12 cellular contexts compared by ENCODE assay signal in the genomic region with DNA sequence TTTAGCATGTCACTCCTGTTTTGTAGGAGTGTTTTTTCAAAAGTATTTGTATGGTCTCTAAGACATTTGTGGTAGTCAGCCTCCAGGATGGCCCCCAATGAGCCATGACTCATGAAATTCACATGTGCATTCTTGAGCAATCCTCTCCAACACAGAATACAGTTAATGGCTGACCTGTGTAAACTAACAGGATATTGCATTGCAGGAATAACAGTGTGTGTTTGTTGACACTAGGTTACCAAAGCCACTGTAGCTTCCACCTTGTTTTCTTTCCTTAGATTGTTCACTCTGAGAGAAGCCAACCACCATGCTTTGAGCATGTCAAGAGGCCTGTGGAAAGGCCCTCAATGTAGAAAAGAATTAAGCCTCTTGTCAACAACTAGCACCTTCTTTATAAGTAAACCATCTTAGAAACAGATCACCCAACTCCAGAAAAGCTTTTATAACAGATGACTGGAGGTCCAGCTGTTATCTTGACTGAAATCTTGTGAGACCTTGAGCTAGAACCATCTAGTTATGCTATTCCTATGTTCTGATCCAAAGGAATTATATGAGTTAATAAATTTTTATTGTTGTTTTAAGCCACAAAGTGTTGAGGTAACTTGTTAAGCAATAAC. TPM values are rescaled to one million over a fixed set of nuclear protein-coding genes. Genes with fewer than 3 reads are reported as not detected.
DNase-seq lines count a peak whose midpoint lies in the region; ATAC-seq and TF ChIP-seq lines count a peak whose summit lies in the region.
"Had no signal": no experiment of that assay in that cellular context is flagged by ENCODE, and none has a peak within 500 bp of the region (broad histone marks: within the 10 kb centered on the region; RNA-seq: fewer than 3 reads in every experiment).

No MANE protein-coding gene starts in this region.

- no peak overlapping the region for H3K27ac ChIP-seq in upper lobe of left lung
- H3K27ac ChIP-seq in vagina: no peak overlapping the region
- H3K27ac ChIP-seq: BLaER1, skin epidermis had no signal

- H3K9me3 ChIP-seq in upper lobe of left lung: no peaks in the 10 kb centered on the region
- no peaks in the 10 kb centered on the region for H3K9me3 ChIP-seq in vagina
- H3K9me3 ChIP-seq: BLaER1 had no signal

- CTCF ChIA-PET in activated naive CD4-positive, alpha-beta T cell treated with anti-CD3 and anti-CD28 coated beads, Interleukin-2, amount 10 ng/mL, durations not matched to agents 7 days and 5 days (lab: Charles Lee): no interaction called here

- no peak for TF ChIP-seq POLR2A in upper lobe of left lung (IDR thresholded peaks at IDR 0.05)
- no peak for TF ChIP-seq POLR2A in vagina (IDR thresholded peaks at IDR 0.05)

- H3K4me3 ChIP-seq in upper lobe of left lung (no peak overlapping the region), vagina (no peak overlapping the region)
- H3K4me3 ChIP-seq: BLaER1, skin epidermis had no signal

- no peaks in the 10 kb centered on the region for H3K27me3 Mint-ChIP-seq in activated naive CD4-positive, alpha-beta T cell treated with anti-CD3 and anti-CD28 coated beads, Interleukin-2, amount 10 ng/mL, durations not matched to agents 7 days and 5 days

- no peak overlapping the region for H3K27ac Mint-ChIP-seq in activated naive CD4-positive, alpha-beta T cell treated with anti-CD3 and anti-CD28 coated beads, Interleukin-2, amount 10 ng/mL, durations not matched to agents 7 days and 5 days
- H3K27ac Mint-ChIP-seq: activated T-cell treated with anti-CD3 and anti-CD28 coated beads, Interleukin-2, amount 50 U/mL, for 72 hours had no signal

- DNase-seq in NK-92 treated with Interleukin-12 subunit alpha and Interleukin-12 subunit beta, amount 100 ng/mL, for 24 hours (lab: John Stamatoyannopoulos, UW): peak; percentile 7
- DNase-seq in NK-92 (lab: John Stamatoyannopoulos, UW; ENCODE audit: unreplicated experiment): no peak
- peak; percentile 3 for DNase-seq in SIG-M5 (lab: John Stamatoyannopoulos, UW)
- peak; percentile 87 for DNase-seq in glomerular visceral epithelial cell (ENCODE audit: extremely low spot score)
- no peak for DNase-seq in upper lobe of left lung
- no peak for DNase-seq in vagina (ENCODE audit: extremely low spot score in 2 of 2)
- no peak for DNase-seq in activated naive CD4-positive, alpha-beta T cell treated with anti-CD3 and anti-CD28 coated beads, Interleukin-2, amount 10 ng/mL, durations not matched to agents 7 days and 5 days
- DNase-seq in DMS114 treated with DMSO at 0.1 percent for 48 hours (lab: John Stamatoyannopoulos, UW; ENCODE audit: unreplicated experiment): no peak
- DNase-seq: activated T-cell treated with anti-CD3 and anti-CD28 coated beads, Interleukin-2, amount 50 U/mL, for 72 hours; RPMI8226 had no signal

- TF ChIP-seq CTCF in upper lobe of left lung (IDR thresholded peaks at IDR 0.05) (no peak), vagina (IDR thresholded peaks at IDR 0.05) (no peak)

- peaks cover 9% of the 10 kb centered on the region for H3K36me3 Mint-ChIP-seq in activated naive CD4-positive, alpha-beta T cell treated with anti-CD3 and anti-CD28 coated beads, Interleukin-2, amount 10 ng/mL, durations not matched to agents 7 days and 5 days

- H3K4me1 ChIP-seq in upper lobe of left lung: peaks cover 0 to 6% (median 0%) of the 10 kb centered on the region in 4 donors
- no peaks in the 10 kb centered on the region for H3K4me1 ChIP-seq in vagina
- H3K4me1 ChIP-seq: BLaER1 had no signal

- no peak for TF ChIP-seq EP300 in upper lobe of left lung (IDR thresholded peaks at IDR 0.05)

- H3K27me3 ChIP-seq in upper lobe of left lung: no peaks in the 10 kb centered on the region
- no peaks in the 10 kb centered on the region for H3K27me3 ChIP-seq in vagina
- H3K27me3 ChIP-seq: BLaER1 had no signal

- intact Hi-C loops in vagina (cut with DNase I): no loop called here

- H3K36me3 ChIP-seq in upper lobe of left lung: peaks cover 0 to 19% (median 2%) of the 10 kb centered on the region in 4 donors
- peaks cover 0 to 4% of the 10 kb centered on the region in 2 donors for H3K36me3 ChIP-seq in vagina

- no peaks in the 10 kb centered on the region for H3K4me1 Mint-ChIP-seq in activated naive CD4-positive, alpha-beta T cell treated with anti-CD3 and anti-CD28 coated beads, Interleukin-2, amount 10 ng/mL, durations not matched to agents 7 days and 5 days

- peak; percentile 36 to 69 for ATAC-seq in upper lobe of left lung (ENCODE audit: low FRiP score in 2 of 2)
- ATAC-seq: activated T-cell treated with anti-CD3 and anti-CD28 coated beads, Interleukin-2, amount 50 U/mL, for 72 hours had no signal

- H3K4me3 Mint-ChIP-seq in activated naive CD4-positive, alpha-beta T cell treated with anti-CD3 and anti-CD28 coated beads, Interleukin-2, amount 10 ng/mL, durations not matched to agents 7 days and 5 days: no peak overlapping the region
- H3K4me3 Mint-ChIP-seq: activated T-cell treated with anti-CD3 and anti-CD28 coated beads, Interleukin-2, amount 50 U/mL, for 72 hours had no signal

- H3K9me3 Mint-ChIP-seq in activated naive CD4-positive, alpha-beta T cell treated with anti-CD3 and anti-CD28 coated beads, Interleukin-2, amount 10 ng/mL, durations not matched to agents 7 days and 5 days: no peaks in the 10 kb centered on the region
- H3K9me3 Mint-ChIP-seq: activated T-cell treated with anti-CD3 and anti-CD28 coated beads, Interleukin-2, amount 50 U/mL, for 72 hours had no signal

RNA-seq across cellular contexts. Expression of gene TBCK, which starts 28.5 kb away (rescaled TPM):
- 10 to 100 TPM; 24.8 to 54.5 (median 32.3) TPM for total RNA-seq in upper lobe of left lung
- total RNA-seq in vagina: 36.1 TPM

RNA-seq across cellular contexts. Expression of gene AIMP1, which starts 28.9 kb away (rescaled TPM):
- total RNA-seq in upper lobe of left lung: 10 to 100 TPM in 5 of 6 donors, 1 to 10 TPM in 1; 9.4 to 38.5 (median 28.4) TPM
- total RNA-seq in vagina: 19.4 TPM

Comparison
In these comparisons a context has a peak if more than half of its experiments do, and no peak if none do; other contexts are left out.
1. DNase-seq: peak in NK-92 treated with Interleukin-12 subunit alpha and Interleukin-12 subunit beta, amount 100 ng/mL, for 24 hours (single experiment), SIG-M5 (single experiment) and glomerular visceral epithelial cell (single experiment); none in NK-92 (single experiment), upper lobe of left lung (0 of 2), vagina (0 of 2), activated naive CD4-positive, alpha-beta T cell treated with anti-CD3 and anti-CD28 coated beads, Interleukin-2, amount 10 ng/mL, durations not matched to agents 7 days and 5 days (single experiment) and DMS114 treated with DMSO at 0.1 percent for 48 hours (single experiment).